Comparison of ENCODE assay signal across 8 cellular contexts in the genomic region with DNA sequence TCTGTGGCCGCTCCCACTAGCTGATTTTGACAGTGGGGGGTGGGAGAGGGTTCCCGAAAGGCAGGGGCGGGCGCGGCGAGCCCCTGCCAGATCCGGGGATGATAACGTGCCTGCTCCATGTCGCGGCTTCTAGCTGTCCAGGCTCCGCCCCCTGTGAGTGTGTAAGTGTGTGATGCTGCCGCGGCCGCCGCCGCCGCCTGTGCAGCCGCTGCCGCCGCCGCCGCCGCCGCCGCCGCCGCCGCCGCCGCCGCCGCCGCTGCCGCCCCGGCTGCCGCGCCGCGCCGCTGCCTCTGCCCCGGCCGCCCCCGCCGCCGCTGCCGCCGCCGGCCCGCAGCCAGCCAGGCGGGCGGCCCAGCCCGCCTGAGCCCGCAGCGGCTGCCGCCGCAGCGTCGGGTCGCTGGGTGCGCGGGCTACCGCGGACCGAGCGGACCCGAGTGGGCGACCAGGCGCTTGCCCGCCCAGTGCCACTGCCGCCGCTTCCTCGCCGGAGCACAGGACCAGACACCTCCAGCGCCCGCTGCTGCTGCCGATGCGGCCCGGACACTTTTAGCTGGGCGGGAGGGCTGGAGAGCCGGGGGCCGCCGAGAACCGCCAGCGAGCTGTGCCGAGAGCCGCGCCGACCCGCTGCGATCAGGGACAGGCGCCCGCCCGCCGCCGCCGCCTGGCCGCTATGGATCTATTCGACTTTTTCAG. TPM values are rescaled to one million over a fixed set of nuclear protein-coding genes. Genes with fewer than 3 reads are reported as not detected.
A peak's percentile ranks its signal among the peaks of the same experiment; 100 is the strongest.
DNase-seq lines count a peak whose midpoint lies in the region; ATAC-seq and TF ChIP-seq lines count a peak whose summit lies in the region.

Gene AFF2, plus strand, starts transcription at position 190 of the 693 bp plus-strand sequence. Its CDS starts 481 bp downstream, at position 671.

- H3K27ac ChIP-seq in DND-41 (ENCODE audit: low read length) (peak within 1 kb of the TSS; percentile 84), right cardiac atrium (ENCODE audit: low read length) (no peak within 1 kb of the TSS), gastrocnemius medialis (no peak within 1 kb of the TSS)

- H3K36me3 ChIP-seq in DND-41 (ENCODE audit: insufficient read depth, low read length), result no peaks in the 10 kb centered on the region; the same call in 1 of the 2 replicates
- no peaks in the 10 kb centered on the region for H3K36me3 ChIP-seq in gastrocnemius medialis

- peaks cover 64% of the 10 kb centered on the region for H3K4me1 ChIP-seq in DND-41 (ENCODE audit: insufficient read depth, low read length)
- H3K4me1 ChIP-seq in right cardiac atrium (ENCODE audit: control insufficient read depth, insufficient read depth, low read length), result no peaks in the 10 kb centered on the region
- no peaks in the 10 kb centered on the region for H3K4me1 ChIP-seq in gastrocnemius medialis

- peak within 1 kb of the TSS; percentile 49 to 79; a peak in 3 of 4 replicates for H3K4me3 ChIP-seq in DND-41 (ENCODE audit: low read depth in 1 of 2, low read length in 2 of 2)
- peak within 1 kb of the TSS; percentile 57 for H3K4me3 ChIP-seq in right cardiac atrium (ENCODE audit: low read length)
- H3K4me3 ChIP-seq in gastrocnemius medialis, result peak within 1 kb of the TSS; percentile 35 to 43 (median 38)

- H3K9me3 ChIP-seq in DND-41 (ENCODE audit: insufficient read depth, low read length, severe bottlenecking), result no peaks in the 10 kb centered on the region
- no peaks in the 10 kb centered on the region for H3K9me3 ChIP-seq in right cardiac atrium (ENCODE audit: control insufficient read depth, low read length)
- H3K9me3 ChIP-seq in gastrocnemius medialis, result no peaks in the 10 kb centered on the region

- H3K79me2 ChIP-seq in DND-41 (ENCODE audit: insufficient read depth, low read length), result peaks cover 46% of the 10 kb centered on the region

- no peak for TF ChIP-seq POLR2A in gastrocnemius medialis (IDR thresholded peaks at IDR 0.05)

- H3K36me3 Mint-ChIP-seq in activated naive CD4-positive, alpha-beta T cell treated with anti-CD3 and anti-CD28 coated beads, Interleukin-2, amount 50 U/mL, for 24 hours, result no peaks in the 10 kb centered on the region

- TF ChIP-seq CTCF in DND-41 (IDR thresholded peaks at IDR 0.05; ENCODE audit: borderline replicate concordance, extremely low read depth, low read length, poor library complexity, severe bottlenecking) (no peak), gastrocnemius medialis (IDR thresholded peaks at IDR 0.05 in 4 of 5, conservative IDR thresholded peaks at IDR 0.05 in 1 of 5) (no peak)

- H3K9ac ChIP-seq in DND-41 (ENCODE audit: low read depth, low read length), result peak within 1 kb of the TSS; percentile 79

- no peaks in the 10 kb centered on the region for H3K9me3 Mint-ChIP-seq in activated naive CD4-positive, alpha-beta T cell treated with anti-CD3 and anti-CD28 coated beads, Interleukin-2, amount 50 U/mL, for 24 hours

- WGBS in right cardiac atrium, result under 1% methylated on average over 58 of the region's 98 CpGs

- H3K27me3 Mint-ChIP-seq in activated naive CD4-positive, alpha-beta T cell treated with anti-CD3 and anti-CD28 coated beads, Interleukin-2, amount 50 U/mL, for 24 hours, result no peaks in the 10 kb centered on the region

- ATAC-seq in DND-41 (ENCODE audit: insufficient read depth, low read depth), result peak; percentile 51
- ATAC-seq in HG02623 (IDR thresholded peaks at IDR 0.05; ENCODE audit: unreplicated experiment), result peak; percentile 49
- peak; percentile 57 to 64 for ATAC-seq in right cardiac atrium
- no peak for ATAC-seq in gastrocnemius medialis

- in situ Hi-C loops in gastrocnemius medialis (cut with MboI; ENCODE audit: low sequenced_read_pairs in 4 of 4), result no loop called here

- peaks cover 11% of the 10 kb centered on the region for H3K4me1 Mint-ChIP-seq in activated naive CD4-positive, alpha-beta T cell treated with anti-CD3 and anti-CD28 coated beads, Interleukin-2, amount 50 U/mL, for 24 hours

- H3K27ac Mint-ChIP-seq in activated naive CD4-positive, alpha-beta T cell treated with anti-CD3 and anti-CD28 coated beads, Interleukin-2, amount 50 U/mL, for 24 hours, result peak within 1 kb of the TSS; percentile 74

- H2AFZ ChIP-seq in DND-41 (ENCODE audit: low read depth, low read length), result peak within 1 kb of the TSS; percentile 69

- H3K4me3 Mint-ChIP-seq in activated naive CD4-positive, alpha-beta T cell treated with anti-CD3 and anti-CD28 coated beads, Interleukin-2, amount 50 U/mL, for 24 hours, result peak within 1 kb of the TSS; percentile 89

- peak; percentile 77 for DNase-seq in DND-41
- peak; percentile 11 for DNase-seq in OCI-M1 (lab: John Stamatoyannopoulos, UW)
- peak; percentile 34 to 70 (median 64) for DNase-seq in right cardiac atrium
- DNase-seq in gastrocnemius medialis, result no peak
- DNase-seq in pons (ENCODE audit: low spot score), result no peak
- no peak for DNase-seq in NK-92 (lab: John Stamatoyannopoulos, UW; ENCODE audit: unreplicated experiment)

- peaks cover 4% of the 10 kb centered on the region for H4K20me1 ChIP-seq in DND-41 (ENCODE audit: insufficient read depth, low read length)

- intact Hi-C loops in right cardiac atrium (cut with DNase I), result no loop called here
- intact Hi-C loops in gastrocnemius medialis (cut with DNase I; ENCODE audit: low total_unique reads), result no loop called here

- H3K4me2 ChIP-seq in DND-41 (ENCODE audit: insufficient read depth, low read length), result peak within 1 kb of the TSS; percentile 63

- H3K27me3 ChIP-seq in DND-41 (ENCODE audit: insufficient read depth, low read length, poor library complexity) (no peaks in the 10 kb centered on the region), right cardiac atrium (ENCODE audit: control insufficient read depth, insufficient read depth) (no peaks in the 10 kb centered on the region), gastrocnemius medialis (peaks cover 10 to 42% (median 35%) of the 10 kb centered on the region in 3 donors)

RNA-seq across cellular contexts. Expression of gene AFF2, which starts in this region (rescaled TPM):
- total RNA-seq in right cardiac atrium (1 to 10 TPM; 1.3 to 3.1 (median 2.5) TPM), gastrocnemius medialis (1 to 10 TPM in 1 of 4 donors, under 1 TPM in 3; 0.05 to 1.0 (median 0.23) TPM)
- polyA plus RNA-seq in right cardiac atrium, result 1.00 TPM

Comparison
In these comparisons a context has a peak if more than half of its experiments do, and no peak if none do; other contexts are left out.
1. ATAC-seq: peak in DND-41 (single experiment), HG02623 (single experiment) and right cardiac atrium (2 of 2); none in gastrocnemius medialis (0 of 2).
2. DNase-seq: peak in DND-41 (single experiment), OCI-M1 (single experiment) and right cardiac atrium (3 of 3); none in gastrocnemius medialis (0 of 2), pons (single experiment) and NK-92 (single experiment).
3. Peak in every context shown above with its lines, with median percentiles within 50 percentile points of each other: H3K4me3 ChIP-seq.